ENCODE assay signal across 24 cellular contexts in the genomic region with DNA sequence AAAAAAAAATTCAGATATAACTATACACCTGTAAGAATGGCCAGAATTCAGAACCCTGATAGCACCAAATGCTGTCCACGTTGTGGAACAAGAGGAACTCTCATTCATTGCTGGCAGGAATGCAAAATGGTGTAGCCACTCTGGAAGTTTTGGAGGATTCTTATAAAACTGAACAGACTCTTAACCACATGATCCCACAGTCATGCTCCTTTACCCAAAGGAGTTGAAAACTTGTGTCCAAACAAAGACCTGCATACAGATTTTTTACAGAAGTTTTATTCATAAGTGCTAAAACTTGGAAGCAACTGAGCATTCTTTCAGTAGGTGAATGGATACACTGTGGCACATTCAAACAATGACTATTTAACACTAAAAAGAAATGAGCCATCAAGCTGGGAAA.
"Had no signal": no experiment of that assay in that cellular context is flagged by ENCODE, and none has a peak within 500 bp of the region (broad histone marks: within the 10 kb centered on the region; RNA-seq: fewer than 3 reads in every experiment).

No MANE protein-coding gene starts in this region.

- H3K4me3 ChIP-seq: body of pancreas, right lobe of liver, skin epidermis, uterus had no signal

- H3K9ac ChIP-seq: parathyroid adenoma had no signal

- H3K27me3 Mint-ChIP-seq: activated CD4-positive, alpha-beta memory T cell treated with anti-CD3 and anti-CD28 coated beads for 36 hours; activated naive CD8-positive, alpha-beta T cell treated with anti-CD3 and anti-CD28 coated beads, Interleukin-2, amount 50 U/mL, for 24 hours; stimulated activated naive CD8-positive, alpha-beta T cell treated with anti-CD3 and anti-CD28 coated beads, Interleukin-15, amount 100 ng/mL, for 72 hours; T-helper 17 cell had no signal

- DNase-seq: activated CD4-positive, alpha-beta memory T cell treated with anti-CD3 and anti-CD28 coated beads for 36 hours; activated CD4-positive, alpha-beta T cell treated with anti-CD3 and anti-CD28 coated beads for 4 hours; activated CD4-positive, CD25-positive, alpha-beta regulatory T cell; activated effector memory CD4-positive, alpha-beta T cell treated with Interleukin-2 at 50 U/mL for 16 hours; activated naive CD4-positive, alpha-beta T cell treated with anti-CD3 and anti-CD28 coated beads for 36 hours; activated naive CD8-positive, alpha-beta T cell treated with anti-CD3 and anti-CD28 coated beads, Interleukin-2, amount 50 U/mL, for 24 hours; activated T-cell treated with anti-CD3 and anti-CD28 coated beads, Interleukin-2, amount 50 U/mL, for 48 hours; body of pancreas; foreskin keratinocyte; head of caudate nucleus; mesenchymal stem cell; nephron progenitor cell; nucleus accumbens; right lobe of liver; stimulated activated CD4-positive, alpha-beta T cell treated with anti-CD3 and anti-CD28 coated beads, Interleukin-1b, Interleukin-23, amount 100 ng/mL, for 48 hours; stimulated activated naive CD8-positive, alpha-beta T cell treated with anti-CD3 and anti-CD28 coated beads, Interleukin-15, amount 100 ng/mL, for 72 hours; SW 1271; T-helper 17 cell; trophoblast cell; uterus had no signal

- H3K27me3 ChIP-seq: body of pancreas, foreskin keratinocyte, right lobe of liver, uterus had no signal

- H2AFZ ChIP-seq: parathyroid adenoma had no signal

- H3K36me3 ChIP-seq: uterus had no signal

- H3K79me2 ChIP-seq: parathyroid adenoma had no signal

- H3K4me3 Mint-ChIP-seq: activated CD4-positive, alpha-beta memory T cell treated with anti-CD3 and anti-CD28 coated beads for 36 hours; activated naive CD4-positive, alpha-beta T cell treated with anti-CD3 and anti-CD28 coated beads for 36 hours; activated naive CD8-positive, alpha-beta T cell treated with anti-CD3 and anti-CD28 coated beads, Interleukin-2, amount 50 U/mL, for 24 hours; nephron progenitor cell; stimulated activated effector memory CD8-positive, alpha-beta T cell treated with anti-CD3 and anti-CD28 coated beads, Interleukin-12 subunit alpha, Interleukin-12 subunit beta, amount 100 ng/mL, for 72 hours; stimulated activated naive CD8-positive, alpha-beta T cell treated with anti-CD3 and anti-CD28 coated beads, Interleukin-15, amount 100 ng/mL, for 72 hours; T-helper 17 cell had no signal

- H3K27ac Mint-ChIP-seq: activated CD4-positive, alpha-beta memory T cell treated with anti-CD3 and anti-CD28 coated beads for 36 hours; activated naive CD4-positive, alpha-beta T cell treated with anti-CD3 and anti-CD28 coated beads for 36 hours; activated naive CD8-positive, alpha-beta T cell treated with anti-CD3 and anti-CD28 coated beads, Interleukin-2, amount 50 U/mL, for 24 hours; nephron progenitor cell; stimulated activated effector memory CD8-positive, alpha-beta T cell treated with anti-CD3 and anti-CD28 coated beads, Interleukin-12 subunit alpha, Interleukin-12 subunit beta, amount 100 ng/mL, for 72 hours; stimulated activated naive CD8-positive, alpha-beta T cell treated with anti-CD3 and anti-CD28 coated beads, Interleukin-15, amount 100 ng/mL, for 72 hours; T-helper 17 cell had no signal

- H3K4me1 Mint-ChIP-seq: nephron progenitor cell; stimulated activated naive CD8-positive, alpha-beta T cell treated with anti-CD3 and anti-CD28 coated beads, Interleukin-15, amount 100 ng/mL, for 72 hours had no signal

- H3K9me3 Mint-ChIP-seq: activated CD4-positive, alpha-beta memory T cell treated with anti-CD3 and anti-CD28 coated beads for 36 hours; activated naive CD4-positive, alpha-beta T cell treated with anti-CD3 and anti-CD28 coated beads for 36 hours; activated naive CD8-positive, alpha-beta T cell treated with anti-CD3 and anti-CD28 coated beads, Interleukin-2, amount 50 U/mL, for 24 hours; stimulated activated effector memory CD8-positive, alpha-beta T cell treated with anti-CD3 and anti-CD28 coated beads, Interleukin-12 subunit alpha, Interleukin-12 subunit beta, amount 100 ng/mL, for 72 hours; stimulated activated naive CD8-positive, alpha-beta T cell treated with anti-CD3 and anti-CD28 coated beads, Interleukin-15, amount 100 ng/mL, for 72 hours had no signal

- ATAC-seq: activated naive CD8-positive, alpha-beta T cell treated with anti-CD3 and anti-CD28 coated beads, Interleukin-2, amount 50 U/mL, for 24 hours; body of pancreas; foreskin keratinocyte; right lobe of liver; stimulated activated effector memory CD8-positive, alpha-beta T cell treated with anti-CD3 and anti-CD28 coated beads, Interleukin-12 subunit alpha, Interleukin-12 subunit beta, amount 100 ng/mL, for 72 hours; stimulated activated naive CD8-positive, alpha-beta T cell treated with anti-CD3 and anti-CD28 coated beads, Interleukin-15, amount 100 ng/mL, for 72 hours; T-helper 17 cell had no signal

- H3K27ac ChIP-seq: body of pancreas, epithelial cell of prostate, foreskin keratinocyte, parathyroid adenoma, right lobe of liver, skin epidermis, uterus had no signal

- H3K4me1 ChIP-seq: body of pancreas, right lobe of liver, uterus had no signal

- H3K9me3 ChIP-seq: body of pancreas, right lobe of liver had no signal
